8 cellular contexts compared by ENCODE assay signal in genomic region chr1:145996433-145997155, GRCh38.
DNase-seq lines count a peak whose midpoint lies in the region; ATAC-seq and TF ChIP-seq lines count a peak whose summit lies in the region.

Gene TXNIP, minus strand, starts transcription at chr1:145996579. Its CDS starts 313 bp downstream, at chr1:145996266.

- TF ChIP-seq CTCF in C4-2B (conservative IDR thresholded peaks at IDR 0.05): no peak

- no peaks in the 10 kb centered on the region for H3K27me3 Mint-ChIP-seq in dendritic cell treated with granulocyte-macrophage colony-stimulating factor and Interleukin-4, amounts not matched to agents 40 ng/mL and 50 ng/mL, for 4 days

- H3K9me3 Mint-ChIP-seq in dendritic cell treated with granulocyte-macrophage colony-stimulating factor and Interleukin-4, amounts not matched to agents 40 ng/mL and 50 ng/mL, for 4 days: no peaks in the 10 kb centered on the region

- ATAC-seq in GM19395 (IDR thresholded peaks at IDR 0.05; ENCODE audit: unreplicated experiment) (peak; percentile 81), HG03571 (IDR thresholded peaks at IDR 0.05; ENCODE audit: unreplicated experiment) (peak; percentile 88)

- H3K36me3 Mint-ChIP-seq in dendritic cell treated with granulocyte-macrophage colony-stimulating factor and Interleukin-4, amounts not matched to agents 40 ng/mL and 50 ng/mL, for 4 days (ENCODE audit: low read depth): peaks cover 62% of the 10 kb centered on the region

- H3K4me1 Mint-ChIP-seq in dendritic cell treated with granulocyte-macrophage colony-stimulating factor and Interleukin-4, amounts not matched to agents 40 ng/mL and 50 ng/mL, for 4 days (ENCODE audit: low read depth): peaks cover 42% of the 10 kb centered on the region

- H3K27ac Mint-ChIP-seq in dendritic cell treated with granulocyte-macrophage colony-stimulating factor and Interleukin-4, amounts not matched to agents 40 ng/mL and 50 ng/mL, for 4 days: peak within 1 kb of the TSS; percentile 95

- H3K4me3 Mint-ChIP-seq in dendritic cell treated with granulocyte-macrophage colony-stimulating factor and Interleukin-4, amounts not matched to agents 40 ng/mL and 50 ng/mL, for 4 days: peak within 1 kb of the TSS; percentile 99

- H3K27ac ChIP-seq in C4-2B: peak within 1 kb of the TSS; percentile 92

- intact Hi-C loops in dendritic cell treated with granulocyte-macrophage colony-stimulating factor and Interleukin-4, amounts not matched to agents 40 ng/mL and 50 ng/mL, for 4 days (cut with micrococcal nuclease): loop anchor here (1.0 kb wide), 2 partner anchors 11 to 17 kb away; no protein-coding TSS in a partner anchor

- peak; percentile 99 for DNase-seq in NCI-H82 (lab: John Stamatoyannopoulos, UW)
- DNase-seq in activated CD4-positive, alpha-beta T cell treated with anti-CD3 and anti-CD28 coated beads, Interleukin-2, amount 50 U/mL, for 4 hours: peak; percentile 74 to 79
- DNase-seq in left kidney (ENCODE audit: low read depth, low spot score): peak; percentile 100
- peak; percentile 95 for DNase-seq in stimulated activated CD4-positive, alpha-beta T cell treated with anti-CD3 and anti-CD28 coated beads, Interleukin-1b, Interleukin-23, amount 100 ng/mL, for 48 hours

Comparison
In these comparisons a context has a peak if more than half of its experiments do, and no peak if none do; other contexts are left out.
1. Peak in every context shown above with its lines: DNase-seq, ATAC-seq and H3K27ac ChIP-seq.